2 cellular contexts compared by ENCODE assay signal in the genomic region with DNA sequence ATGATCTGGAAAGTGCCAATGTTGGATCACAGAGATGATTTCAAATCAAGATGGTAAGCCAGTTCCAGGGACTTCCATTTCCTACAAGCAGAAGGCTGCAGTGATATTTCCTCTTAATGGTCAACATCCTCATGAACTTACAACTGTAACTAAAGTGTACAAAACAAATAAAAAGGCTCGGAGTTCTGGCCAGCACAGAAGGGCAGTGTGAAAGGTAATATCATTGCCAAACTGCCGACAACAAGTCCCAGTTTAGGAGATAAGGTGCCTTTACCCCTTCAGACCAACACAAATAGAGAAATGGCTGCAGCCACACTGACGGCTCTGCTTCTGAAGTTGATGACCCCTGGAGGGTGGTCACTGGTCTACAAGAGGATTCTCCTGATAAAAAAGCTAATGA.
TF ChIP-seq lines count a peak whose summit lies in the region.

No MANE protein-coding gene starts in this region.

TF ChIP-seq in liver, 16 proteins besides CTCF, POLR2A, EP300 and RAD21 (continued from another document):
- TF ChIP-seq, protein P1, sequence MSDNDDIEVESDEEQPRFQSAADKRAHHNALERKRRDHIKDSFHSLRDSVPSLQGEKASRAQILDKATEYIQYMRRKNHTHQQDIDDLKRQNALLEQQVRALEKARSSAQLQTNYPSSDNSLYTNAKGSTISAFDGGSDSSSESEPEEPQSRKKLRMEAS (IDR thresholded peaks at IDR 0.05): no peak

TF ChIP-seq in HepG2, 621 proteins besides CTCF, POLR2A, EP300 and RAD21 (continued from another document):
- TF ChIP-seq, protein P2, sequence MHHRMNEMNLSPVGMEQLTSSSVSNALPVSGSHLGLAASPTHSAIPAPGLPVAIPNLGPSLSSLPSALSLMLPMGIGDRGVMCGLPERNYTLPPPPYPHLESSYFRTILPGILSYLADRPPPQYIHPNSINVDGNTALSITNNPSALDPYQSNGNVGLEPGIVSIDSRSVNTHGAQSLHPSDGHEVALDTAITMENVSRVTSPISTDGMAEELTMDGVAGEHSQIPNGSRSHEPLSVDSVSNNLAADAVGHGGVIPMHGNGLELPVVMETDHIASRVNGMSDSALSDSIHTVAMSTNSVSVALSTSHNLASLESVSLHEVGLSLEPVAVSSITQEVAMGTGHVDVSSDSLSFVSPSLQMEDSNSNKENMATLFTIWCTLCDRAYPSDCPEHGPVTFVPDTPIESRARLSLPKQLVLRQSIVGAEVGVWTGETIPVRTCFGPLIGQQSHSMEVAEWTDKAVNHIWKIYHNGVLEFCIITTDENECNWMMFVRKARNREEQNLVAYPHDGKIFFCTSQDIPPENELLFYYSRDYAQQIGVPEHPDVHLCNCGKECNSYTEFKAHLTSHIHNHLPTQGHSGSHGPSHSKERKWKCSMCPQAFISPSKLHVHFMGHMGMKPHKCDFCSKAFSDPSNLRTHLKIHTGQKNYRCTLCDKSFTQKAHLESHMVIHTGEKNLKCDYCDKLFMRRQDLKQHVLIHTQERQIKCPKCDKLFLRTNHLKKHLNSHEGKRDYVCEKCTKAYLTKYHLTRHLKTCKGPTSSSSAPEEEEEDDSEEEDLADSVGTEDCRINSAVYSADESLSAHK (CRISPR knock-in tag; IDR thresholded peaks at IDR 0.05; ENCODE audit: borderline replicate concordance): no peak
- TF ChIP-seq, protein P3, sequence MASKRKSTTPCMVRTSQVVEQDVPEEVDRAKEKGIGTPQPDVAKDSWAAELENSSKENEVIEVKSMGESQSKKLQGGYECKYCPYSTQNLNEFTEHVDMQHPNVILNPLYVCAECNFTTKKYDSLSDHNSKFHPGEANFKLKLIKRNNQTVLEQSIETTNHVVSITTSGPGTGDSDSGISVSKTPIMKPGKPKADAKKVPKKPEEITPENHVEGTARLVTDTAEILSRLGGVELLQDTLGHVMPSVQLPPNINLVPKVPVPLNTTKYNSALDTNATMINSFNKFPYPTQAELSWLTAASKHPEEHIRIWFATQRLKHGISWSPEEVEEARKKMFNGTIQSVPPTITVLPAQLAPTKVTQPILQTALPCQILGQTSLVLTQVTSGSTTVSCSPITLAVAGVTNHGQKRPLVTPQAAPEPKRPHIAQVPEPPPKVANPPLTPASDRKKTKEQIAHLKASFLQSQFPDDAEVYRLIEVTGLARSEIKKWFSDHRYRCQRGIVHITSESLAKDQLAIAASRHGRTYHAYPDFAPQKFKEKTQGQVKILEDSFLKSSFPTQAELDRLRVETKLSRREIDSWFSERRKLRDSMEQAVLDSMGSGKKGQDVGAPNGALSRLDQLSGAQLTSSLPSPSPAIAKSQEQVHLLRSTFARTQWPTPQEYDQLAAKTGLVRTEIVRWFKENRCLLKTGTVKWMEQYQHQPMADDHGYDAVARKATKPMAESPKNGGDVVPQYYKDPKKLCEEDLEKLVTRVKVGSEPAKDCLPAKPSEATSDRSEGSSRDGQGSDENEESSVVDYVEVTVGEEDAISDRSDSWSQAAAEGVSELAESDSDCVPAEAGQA (IDR thresholded peaks at IDR 0.05; ENCODE audit: low read depth): no peak
- TF ChIP-seq, protein P3 (CRISPR knock-in tag; IDR thresholded peaks at IDR 0.05; ENCODE audit: borderline replicate concordance): no peak
- TF ChIP-seq ZNF737 (CRISPR knock-in tag; IDR thresholded peaks at IDR 0.05; ENCODE audit: borderline replicate concordance): no peak
- no peak for TF ChIP-seq CBX5 (CRISPR knock-in tag; IDR thresholded peaks at IDR 0.05; ENCODE audit: borderline replicate concordance)
- TF ChIP-seq GTF2F1 (IDR thresholded peaks at IDR 0.05; ENCODE audit: low read length): no peak
- TF ChIP-seq, protein P4, sequence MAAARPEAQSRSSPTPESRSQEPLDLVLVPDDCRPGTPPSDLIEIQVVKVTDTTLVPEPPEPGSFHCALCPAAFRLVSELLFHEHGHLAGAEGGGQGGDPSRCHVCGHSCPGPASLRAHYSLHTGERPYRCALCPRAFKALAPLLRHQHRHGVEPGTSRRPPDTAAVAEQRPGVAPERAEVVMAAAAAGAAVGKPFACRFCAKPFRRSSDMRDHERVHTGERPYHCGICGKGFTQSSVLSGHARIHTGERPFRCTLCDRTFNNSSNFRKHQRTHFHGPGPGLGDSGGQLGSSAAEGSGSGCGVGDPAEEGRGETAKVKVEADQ (CRISPR knock-in tag; IDR thresholded peaks at IDR 0.05; ENCODE audit: borderline replicate concordance): no peak
- TF ChIP-seq SRSF1 (optimal IDR thresholded peaks at IDR 0.05; ENCODE audit: low read depth, low read length): no peak
- no peak for TF ChIP-seq NR2F2 (IDR thresholded peaks at IDR 0.05; ENCODE audit: borderline replicate concordance, low read depth)
- TF ChIP-seq PHB2 (IDR thresholded peaks at IDR 0.05; ENCODE audit: partially characterized antibody): no peak
- TF ChIP-seq, protein P5, sequence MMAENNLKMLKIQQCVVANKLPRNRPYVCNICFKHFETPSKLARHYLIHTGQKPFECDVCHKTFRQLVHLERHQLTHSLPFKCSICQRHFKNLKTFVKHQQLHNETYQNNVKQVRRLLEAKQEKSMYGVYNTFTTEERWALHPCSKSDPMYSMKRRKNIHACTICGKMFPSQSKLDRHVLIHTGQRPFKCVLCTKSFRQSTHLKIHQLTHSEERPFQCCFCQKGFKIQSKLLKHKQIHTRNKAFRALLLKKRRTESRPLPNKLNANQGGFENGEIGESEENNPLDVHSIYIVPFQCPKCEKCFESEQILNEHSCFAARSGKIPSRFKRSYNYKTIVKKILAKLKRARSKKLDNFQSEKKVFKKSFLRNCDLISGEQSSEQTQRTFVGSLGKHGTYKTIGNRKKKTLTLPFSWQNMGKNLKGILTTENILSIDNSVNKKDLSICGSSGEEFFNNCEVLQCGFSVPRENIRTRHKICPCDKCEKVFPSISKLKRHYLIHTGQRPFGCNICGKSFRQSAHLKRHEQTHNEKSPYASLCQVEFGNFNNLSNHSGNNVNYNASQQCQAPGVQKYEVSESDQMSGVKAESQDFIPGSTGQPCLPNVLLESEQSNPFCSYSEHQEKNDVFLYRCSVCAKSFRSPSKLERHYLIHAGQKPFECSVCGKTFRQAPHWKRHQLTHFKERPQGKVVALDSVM (CRISPR knock-in tag; IDR thresholded peaks at IDR 0.05): no peak
- TF ChIP-seq, protein P6, sequence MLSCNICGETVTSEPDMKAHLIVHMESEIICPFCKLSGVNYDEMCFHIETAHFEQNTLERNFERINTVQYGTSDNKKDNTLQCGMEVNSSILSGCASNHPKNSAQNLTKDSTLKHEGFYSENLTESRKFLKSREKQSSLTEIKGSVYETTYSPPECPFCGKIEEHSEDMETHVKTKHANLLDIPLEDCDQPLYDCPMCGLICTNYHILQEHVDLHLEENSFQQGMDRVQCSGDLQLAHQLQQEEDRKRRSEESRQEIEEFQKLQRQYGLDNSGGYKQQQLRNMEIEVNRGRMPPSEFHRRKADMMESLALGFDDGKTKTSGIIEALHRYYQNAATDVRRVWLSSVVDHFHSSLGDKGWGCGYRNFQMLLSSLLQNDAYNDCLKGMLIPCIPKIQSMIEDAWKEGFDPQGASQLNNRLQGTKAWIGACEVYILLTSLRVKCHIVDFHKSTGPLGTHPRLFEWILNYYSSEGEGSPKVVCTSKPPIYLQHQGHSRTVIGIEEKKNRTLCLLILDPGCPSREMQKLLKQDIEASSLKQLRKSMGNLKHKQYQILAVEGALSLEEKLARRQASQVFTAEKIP (CRISPR knock-in tag; IDR thresholded peaks at IDR 0.05; ENCODE audit: borderline replicate concordance): no peak
TF ChIP-seq in HepG2: peak in this region for 0.
